In genomic region chr17:80693511-80693910, GRCh38 we compare ENCODE assay signal across 1 cellular context.
TF ChIP-seq lines count a peak whose summit lies in the region.

No MANE protein-coding gene starts in this region.

TF ChIP-seq in H1, 55 proteins besides CTCF, POLR2A, EP300 and RAD21:
- no peak for TF ChIP-seq ZNF274 (IDR thresholded peaks at IDR 0.05; ENCODE audit: borderline replicate concordance, extremely low read depth, low read length)
- no peak for TF ChIP-seq JUN (IDR thresholded peaks at IDR 0.05; ENCODE audit: low read depth, low read length)
- no peak for TF ChIP-seq TAF1 (IDR thresholded peaks at IDR 0.05; ENCODE audit: low read depth, low read length)
